20 cellular contexts compared by ENCODE assay signal in the genomic region with DNA sequence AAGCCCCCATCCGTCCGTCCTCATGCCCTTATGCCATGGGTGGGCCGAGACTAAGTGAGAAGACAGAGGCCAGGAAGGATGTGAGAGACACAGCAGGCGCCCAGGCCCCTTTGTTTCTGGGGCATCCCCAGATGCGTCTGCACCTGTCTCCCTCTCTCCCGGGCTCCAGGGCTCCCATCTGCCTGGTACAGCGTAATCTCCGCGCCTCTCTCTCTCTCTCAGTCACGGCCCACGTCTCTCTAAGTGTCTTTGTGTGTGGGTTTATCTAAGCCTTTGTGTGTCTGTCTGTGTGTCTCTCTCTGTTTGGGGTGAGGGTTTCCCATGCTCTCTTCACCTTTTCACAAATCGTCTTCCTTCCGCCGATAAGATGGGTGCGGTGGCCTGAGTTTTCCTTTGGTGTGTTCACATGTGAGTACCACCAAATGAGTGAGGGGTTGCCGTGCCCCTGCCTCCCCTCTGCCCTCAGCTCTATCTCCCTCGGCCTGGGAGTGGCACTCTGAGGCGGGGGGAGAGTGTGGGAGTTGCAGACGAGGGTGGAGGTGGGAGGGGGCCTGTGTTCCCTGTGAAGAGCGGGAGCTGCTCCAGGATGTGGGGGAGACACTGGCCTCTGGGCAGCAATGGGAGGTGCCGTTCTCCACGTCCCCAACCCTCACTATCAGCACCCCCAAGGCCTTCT. TPM values are rescaled to one million over a fixed set of nuclear protein-coding genes. Genes with fewer than 3 reads are reported as not detected.
A peak's percentile ranks its signal among the peaks of the same experiment; 100 is the strongest.
DNase-seq lines count a peak whose midpoint lies in the region; ATAC-seq and TF ChIP-seq lines count a peak whose summit lies in the region.
"Had no signal": no experiment of that assay in that cellular context is flagged by ENCODE, and none has a peak within 500 bp of the region (broad histone marks: within the 10 kb centered on the region; RNA-seq: fewer than 3 reads in every experiment).

No MANE protein-coding gene starts in this region.

- no peaks in the 10 kb centered on the region for H3K27me3 ChIP-seq in CD8-positive, alpha-beta T cell (ENCODE audit: insufficient read depth, low read length)
- no peaks in the 10 kb centered on the region for H3K27me3 ChIP-seq in colonic mucosa

- no peaks in the 10 kb centered on the region for H3K9me3 Mint-ChIP-seq in CD8-positive, alpha-beta T cell
- no peaks in the 10 kb centered on the region for H3K9me3 Mint-ChIP-seq in mesothelial cell of epicardium
- H3K9me3 Mint-ChIP-seq: activated T-helper 1 cell treated with anti-CD3 and anti-CD28 coated beads, Interleukin-12 subunit alpha, Interleukin-12 subunit beta, Interleukin-2, Interleukin-4 antibody, amounts not matched to agents 30 ng/mL and 10 ng/mL and 1 ng/mL, durations not matched to agents 14 hours and 24 hours and 36 hours; CD4-positive, alpha-beta memory T cell had no signal

- intact Hi-C loops in CD8-positive, alpha-beta T cell (cut with DNase I, micrococcal nuclease): no loop called here
- intact Hi-C loops in colonic mucosa (cut with DNase I): no loop called here

- no peak for ATAC-seq in CD8-positive, alpha-beta T cell
- ATAC-seq: gastrocnemius medialis, Panc1, SK-N-SH treated with all-trans-retinoic acid at 6 μM for 48 hours had no signal

- POLR2A ChIA-PET in CD8-positive, alpha-beta T cell (lab: Charles Lee): no interaction called here

- CTCF ChIA-PET in CD8-positive, alpha-beta T cell (lab: Charles Lee): interaction anchor here (1.3 kb wide), 1 partner anchor 21 kb away, joined by 5 read pairs; no protein-coding TSS in a partner anchor

- H3K9me3 ChIP-seq in CD8-positive, alpha-beta T cell (ENCODE audit: low read length): no peaks in the 10 kb centered on the region
- H3K9me3 ChIP-seq in colonic mucosa: no peaks in the 10 kb centered on the region
- H3K9me3 ChIP-seq: gastrocnemius medialis, left ventricle myocardium inferior had no signal

- H3K4me1 Mint-ChIP-seq in CD8-positive, alpha-beta T cell (ENCODE audit: low read depth): peaks cover 2% of the 10 kb centered on the region
- H3K4me1 Mint-ChIP-seq in mesothelial cell of epicardium: peaks cover 37% of the 10 kb centered on the region

- no peak overlapping the region for H3K4me3 Mint-ChIP-seq in CD8-positive, alpha-beta T cell
- no peak overlapping the region for H3K4me3 Mint-ChIP-seq in mesothelial cell of epicardium
- H3K4me3 Mint-ChIP-seq: activated T-helper 1 cell treated with anti-CD3 and anti-CD28 coated beads, Interleukin-12 subunit alpha, Interleukin-12 subunit beta, Interleukin-2, Interleukin-4 antibody, amounts not matched to agents 30 ng/mL and 10 ng/mL and 1 ng/mL, durations not matched to agents 14 hours and 24 hours and 36 hours; CD4-positive, alpha-beta memory T cell had no signal

- no peak for TF ChIP-seq CTCF in CD8-positive, alpha-beta T cell (IDR thresholded peaks at IDR 0.05)
- TF ChIP-seq CTCF in colonic mucosa (IDR thresholded peaks at IDR 0.05) (no peak), mesothelial cell of epicardium (IDR thresholded peaks at IDR 0.05; ENCODE audit: unreplicated experiment) (no peak)

- H3K9ac ChIP-seq in colonic mucosa (ENCODE audit: low read depth in 2 of 2, low read length in 2 of 2): no peak overlapping the region

- H3K36me3 ChIP-seq in CD8-positive, alpha-beta T cell (ENCODE audit: insufficient read depth, low read length): no peaks in the 10 kb centered on the region
- H3K36me3 ChIP-seq in colonic mucosa: no peaks in the 10 kb centered on the region
- H3K36me3 ChIP-seq: gastrocnemius medialis, left ventricle myocardium inferior had no signal

- peak; percentile 92 for DNase-seq in DMS53 treated with DMSO at 0.1 percent for 48 hours (lab: John Stamatoyannopoulos, UW; ENCODE audit: unreplicated experiment)
- peak; percentile 66 for DNase-seq in NCI-H1694 (lab: John Stamatoyannopoulos, UW)
- DNase-seq in NCI-H69 (lab: John Stamatoyannopoulos, UW): peak; percentile 82
- peak; percentile 58 for DNase-seq in left kidney (ENCODE audit: low read depth, low spot score)
- no peak for DNase-seq in CD8-positive, alpha-beta T cell
- no peak for DNase-seq in HPDE6-E6E7 (ENCODE audit: extremely low spot score)
- DNase-seq in colonic mucosa: no peak
- no peak for DNase-seq in mesothelial cell of epicardium (ENCODE audit: low spot score in 2 of 2, unreplicated experiment in 2 of 2)
- DNase-seq: activated CD4-positive, alpha-beta T cell treated with anti-CD3 and anti-CD28 coated beads for 1 hour; CD4-positive, alpha-beta memory T cell; erythroblast; gastrocnemius medialis; left ventricle myocardium inferior; T-helper 9 cell had no signal

- H3K27ac Mint-ChIP-seq in CD8-positive, alpha-beta T cell: no peak overlapping the region
- H3K27ac Mint-ChIP-seq in mesothelial cell of epicardium: no peak overlapping the region
- H3K27ac Mint-ChIP-seq: activated T-helper 1 cell treated with anti-CD3 and anti-CD28 coated beads, Interleukin-12 subunit alpha, Interleukin-12 subunit beta, Interleukin-2, Interleukin-4 antibody, amounts not matched to agents 30 ng/mL and 10 ng/mL and 1 ng/mL, durations not matched to agents 14 hours and 24 hours and 36 hours had no signal

- H3K27ac ChIP-seq in CD8-positive, alpha-beta T cell (ENCODE audit: low read depth, low read length): no peak overlapping the region
- no peak overlapping the region for H3K27ac ChIP-seq in colonic mucosa
- H3K27ac ChIP-seq: gastrocnemius medialis, left ventricle myocardium inferior had no signal

- H3K4me1 ChIP-seq in CD8-positive, alpha-beta T cell (ENCODE audit: insufficient read depth, low read length): no peaks in the 10 kb centered on the region
- H3K4me1 ChIP-seq in colonic mucosa: no peaks in the 10 kb centered on the region

- H3K4me3 ChIP-seq in CD8-positive, alpha-beta T cell (ENCODE audit: low read depth, low read length): no peak overlapping the region
- no peak overlapping the region for H3K4me3 ChIP-seq in colonic mucosa
- H3K4me3 ChIP-seq: gastrocnemius medialis, left ventricle myocardium inferior had no signal

- peaks cover 16% of the 10 kb centered on the region for H3K27me3 Mint-ChIP-seq in CD8-positive, alpha-beta T cell (ENCODE audit: low read depth)
- peaks cover 1% of the 10 kb centered on the region for H3K27me3 Mint-ChIP-seq in mesothelial cell of epicardium (ENCODE audit: low read depth)

- H3K36me3 Mint-ChIP-seq in CD8-positive, alpha-beta T cell: no peaks in the 10 kb centered on the region
- H3K36me3 Mint-ChIP-seq in mesothelial cell of epicardium: no peaks in the 10 kb centered on the region
- H3K36me3 Mint-ChIP-seq: CD4-positive, alpha-beta memory T cell had no signal

RNA-seq across cellular contexts. Expression of a gene that starts 25.8 kb away (rescaled TPM):
- not detected for total RNA-seq in CD8-positive, alpha-beta T cell
- total RNA-seq in colonic mucosa (100 to 1,000 TPM; 187 to 226 TPM), mesothelial cell of epicardium (0.44 to 1.2 TPM (median 0.93 TPM) in 3 replicates)
- total RNA-seq: activated CD8-positive, alpha-beta memory T cell treated with anti-CD3 and anti-CD28 coated beads for 36 hours; activated T-helper 1 cell treated with anti-CD3 and anti-CD28 coated beads, Interleukin-12 subunit alpha, Interleukin-12 subunit beta, Interleukin-2, Interleukin-4 antibody, amounts not matched to agents 30 ng/mL and 10 ng/mL and 1 ng/mL, durations not matched to agents 14 hours and 24 hours and 36 hours; G401 had no signal

RNA-seq across cellular contexts. Expression of a gene that starts 48.3 kb away (rescaled TPM):
- total RNA-seq in CD8-positive, alpha-beta T cell: under 1 TPM in 1 of 2 experiments, not detected in 1; 0.03 TPM
- total RNA-seq in colonic mucosa (under 1 TPM; 0.07 to 0.19 TPM), mesothelial cell of epicardium (26.1 to 29.0 TPM (median 26.9 TPM) in 3 replicates)
- total RNA-seq: CD4-positive, alpha-beta memory T cell; dermis microvascular lymphatic vessel endothelial cell had no signal

Comparison
In these comparisons a context has a peak if more than half of its experiments do, and no peak if none do; other contexts are left out.
1. DNase-seq: peak in DMS53 treated with DMSO at 0.1 percent for 48 hours (single experiment), NCI-H1694 (single experiment), NCI-H69 (single experiment) and left kidney (single experiment); none in CD8-positive, alpha-beta T cell (0 of 7), HPDE6-E6E7 (single experiment), colonic mucosa (single experiment) and mesothelial cell of epicardium (0 of 2).
2. RNA of a gene that starts 25.8 kb away (total RNA-seq): 187 to 226 TPM in colonic mucosa; 0.44 to 1.2 TPM in mesothelial cell of epicardium and not detected in CD8-positive, alpha-beta T cell; every median in the first group is over 10 times any median in the second.
3. RNA of a gene that starts 48.3 kb away (total RNA-seq): 26.1 to 29.0 TPM in mesothelial cell of epicardium; 0.07 to 0.19 TPM in colonic mucosa and 0.03 TPM in CD8-positive, alpha-beta T cell; every median in the first group is over 10 times any median in the second.